8 cellular contexts compared by ENCODE assay signal in the genomic region with DNA sequence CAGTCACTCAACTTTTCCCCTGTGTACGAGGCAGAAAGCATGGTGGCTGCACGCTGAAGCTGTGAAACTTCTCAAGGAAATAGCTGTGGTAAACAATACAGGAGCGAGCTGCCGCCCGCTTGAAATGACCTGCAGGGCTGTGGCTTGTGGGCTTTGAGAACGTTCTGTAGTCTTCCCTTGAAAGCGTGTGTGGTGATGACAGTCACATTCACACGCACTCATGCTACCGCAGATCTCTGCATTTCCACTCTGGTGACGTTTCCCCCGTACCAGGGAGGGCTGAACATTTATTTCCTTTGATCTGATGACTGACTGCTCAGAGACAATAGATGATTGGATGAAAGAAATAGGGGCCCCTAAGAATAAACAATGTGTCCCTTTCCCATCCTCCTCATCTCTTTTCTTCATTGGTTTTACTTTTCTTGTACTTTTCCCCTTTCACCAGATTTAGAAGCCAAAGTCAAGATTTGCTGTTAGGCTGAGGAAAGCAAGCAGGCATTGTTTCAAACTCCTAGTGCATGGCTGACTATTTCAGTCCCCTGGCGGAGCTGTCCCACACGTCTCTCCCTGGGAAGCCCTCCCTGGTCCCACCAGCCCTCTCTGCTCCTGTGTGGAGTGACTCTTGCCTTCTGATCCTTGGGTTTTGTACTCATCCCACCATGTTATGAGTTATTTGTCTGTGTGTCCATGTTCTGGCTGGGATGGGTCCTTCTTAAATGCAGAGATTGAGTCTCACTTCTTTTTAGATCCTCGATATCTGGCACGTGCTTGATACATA. TPM values are rescaled to one million over a fixed set of nuclear protein-coding genes. Genes with fewer than 3 reads are reported as not detected.
DNase-seq lines count a peak whose midpoint lies in the region; ATAC-seq and TF ChIP-seq lines count a peak whose summit lies in the region.

No MANE protein-coding gene starts in this region.

- no peak for TF ChIP-seq POLR2A in GM18505 (IDR thresholded peaks at IDR 0.05; ENCODE audit: borderline replicate concordance, extremely low read depth, insufficient read depth, insufficient read length)

- no peak overlapping the region for H3K27ac ChIP-seq in RWPE1

- no peak for TF ChIP-seq CTCF in RWPE1 (conservative IDR thresholded peaks at IDR 0.05; ENCODE audit: low read depth)

- intact Hi-C loops in sciatic nerve (cut with DNase I) = no loop called here

- peak; percentile 91 for DNase-seq in activated CD4-positive, alpha-beta T cell treated with anti-CD3 and anti-CD28 coated beads for 48 hours
- peak; percentile 79 for DNase-seq in effector CD8-positive, alpha-beta T cell (lab: John Stamatoyannopoulos, UW)
- DNase-seq in sciatic nerve (ENCODE audit: low spot score) (no peak), 8988T (no peak), RWPE1 (ENCODE audit: low spot score) (no peak), kidney tubule cell (ENCODE audit: low spot score) (no peak)

- CTCF ChIA-PET in RWPE1 (lab: Yijun Ruan, JAX) = no interaction called here

- POLR2A ChIA-PET in RWPE1 (lab: Yijun Ruan, JAX; ENCODE audit: low non-redundant PET) = no interaction called here

- peak; percentile 51 for ATAC-seq in GM18505 (IDR thresholded peaks at IDR 0.05; ENCODE audit: unreplicated experiment)
- ATAC-seq in HG03066 (IDR thresholded peaks at IDR 0.05; ENCODE audit: low read depth, unreplicated experiment) = peak; percentile 51
- ATAC-seq in sciatic nerve = peak; percentile 69

RNA-seq across cellular contexts. Expression of gene SYTL3, which starts 3.9 kb away (rescaled TPM):
- 2.5 TPM for total RNA-seq in sciatic nerve

RNA-seq across cellular contexts. Expression of gene DYNLT1, which starts 9.2 kb away (rescaled TPM):
- total RNA-seq in sciatic nerve = 58.6 TPM

Comparison
In these comparisons a context has a peak if more than half of its experiments do, and no peak if none do; other contexts are left out.
1. DNase-seq: peak in activated CD4-positive, alpha-beta T cell treated with anti-CD3 and anti-CD28 coated beads for 48 hours (single experiment) and effector CD8-positive, alpha-beta T cell (single experiment); none in sciatic nerve (single experiment), 8988T (single experiment), RWPE1 (single experiment) and kidney tubule cell (single experiment).
2. Peak in every context shown above with its lines, with median percentiles within 50 percentile points of each other: ATAC-seq.